In genomic region chr6:39208233-39208720, GRCh38 we compare ENCODE assay signal across 25 cellular contexts. TPM values are rescaled to one million over a fixed set of nuclear protein-coding genes. Genes with fewer than 3 reads are reported as not detected.
DNase-seq lines count a peak whose midpoint lies in the region; ATAC-seq, FAIRE-seq and TF ChIP-seq lines count a peak whose summit lies in the region.
"Had no signal": no experiment of that assay in that cellular context is flagged by ENCODE, and none has a peak within 500 bp of the region (broad histone marks: within the 10 kb centered on the region; RNA-seq: fewer than 3 reads in every experiment).

No MANE protein-coding gene starts in this region.

- peak overlapping the region; percentile 83 for H3K27ac ChIP-seq in hepatocyte
- H3K27ac ChIP-seq: thoracic aorta, VCaP had no signal

- peak overlapping the region; percentile 27 for H3K4me2 ChIP-seq in hepatocyte
- H3K4me2 ChIP-seq: SK-N-SH had no signal

- H3K4me1 Mint-ChIP-seq in progenitor cell of endocrine pancreas (ENCODE audit: low read depth), result peaks cover 57% of the 10 kb centered on the region

- H3K9me3 ChIP-seq in hepatocyte (ENCODE audit: low read depth), result no peaks in the 10 kb centered on the region
- H3K9me3 ChIP-seq: right lobe of liver, SK-N-SH, thoracic aorta had no signal

- TF ChIP-seq CTCF in D721Med (IDR thresholded peaks at IDR 0.05; ENCODE audit: insufficient read depth, missing control alignments) (no peak), hepatocyte (IDR thresholded peaks at IDR 0.05; ENCODE audit: poor library complexity) (no peak), progenitor cell of endocrine pancreas (IDR thresholded peaks at IDR 0.05; ENCODE audit: unreplicated experiment) (no peak)

- H3K79me2 ChIP-seq in hepatocyte, result peaks cover 21% of the 10 kb centered on the region

- no peak for ATAC-seq in GM21390 (IDR thresholded peaks at IDR 0.05; ENCODE audit: unreplicated experiment)
- ATAC-seq: GM12878; right lobe of liver; stimulated activated memory B cell treated with anti-CD40 and anti-IgM and Interleukin-4, amounts not matched to agents 10 μg/mL and 1 μg/mL and 100 μg/mL, for 72 hours had no signal

- H3K4me3 Mint-ChIP-seq in progenitor cell of endocrine pancreas (ENCODE audit: low read depth), result no peak overlapping the region
- H3K4me3 Mint-ChIP-seq: activated naive CD4-positive, alpha-beta T cell treated with anti-CD3 and anti-CD28 coated beads for 36 hours; CD4-positive, CD25-positive, alpha-beta regulatory T cell; stimulated activated memory B cell treated with anti-CD40 and anti-IgM and Interleukin-4, amounts not matched to agents 10 μg/mL and 1 μg/mL and 100 μg/mL, for 72 hours had no signal

- peaks cover 68% of the 10 kb centered on the region for H3K4me1 ChIP-seq in hepatocyte (ENCODE audit: insufficient read depth)

- H3K9me3 Mint-ChIP-seq in progenitor cell of endocrine pancreas (ENCODE audit: low read depth), result no peaks in the 10 kb centered on the region
- H3K9me3 Mint-ChIP-seq: activated naive CD4-positive, alpha-beta T cell treated with anti-CD3 and anti-CD28 coated beads for 36 hours; stimulated activated memory B cell treated with anti-CD40 and anti-IgM and Interleukin-4, amounts not matched to agents 10 μg/mL and 1 μg/mL and 100 μg/mL, for 72 hours had no signal

- no peaks in the 10 kb centered on the region for H3K36me3 ChIP-seq in hepatocyte (replicated peaks; ENCODE audit: insufficient read depth, low read depth)
- H3K36me3 ChIP-seq: right lobe of liver, thoracic aorta had no signal

- H4K20me1 ChIP-seq in hepatocyte (ENCODE audit: insufficient read depth, poor library complexity, severe bottlenecking), result no peaks in the 10 kb centered on the region

- peak overlapping the region; percentile 57 for H3K27ac Mint-ChIP-seq in progenitor cell of endocrine pancreas
- H3K27ac Mint-ChIP-seq: activated naive CD4-positive, alpha-beta T cell treated with anti-CD3 and anti-CD28 coated beads for 36 hours; stimulated activated memory B cell treated with anti-CD40 and anti-IgM and Interleukin-4, amounts not matched to agents 10 μg/mL and 1 μg/mL and 100 μg/mL, for 72 hours had no signal

- H2AFZ ChIP-seq in hepatocyte, result no peak overlapping the region

- no peaks in the 10 kb centered on the region for H3K27me3 ChIP-seq in hepatocyte
- H3K27me3 ChIP-seq: right lobe of liver had no signal

- FAIRE-seq in D721Med (lab: Jason Lieb, UNC), result no peak
- FAIRE-seq: GM12878 had no signal

- WGBS in hepatocyte (ENCODE audit: low lambda C conversion rate, missing lambda C conversion rate), result 58% methylated on average over 6 of the region's 6 CpGs

- no peaks in the 10 kb centered on the region for H3K9me2 ChIP-seq in hepatocyte (replicated peaks; ENCODE audit: insufficient read depth)
- H3K9me2 ChIP-seq: SK-N-SH had no signal

- no peak overlapping the region for H3K4me3 ChIP-seq in hepatocyte
- H3K4me3 ChIP-seq: GM12878, right lobe of liver, thoracic aorta had no signal

- no peaks in the 10 kb centered on the region for H3K36me3 Mint-ChIP-seq in progenitor cell of endocrine pancreas (ENCODE audit: insufficient read depth)
- H3K36me3 Mint-ChIP-seq: CD4-positive, CD25-positive, alpha-beta regulatory T cell; stimulated activated memory B cell treated with anti-CD40 and anti-IgM and Interleukin-4, amounts not matched to agents 10 μg/mL and 1 μg/mL and 100 μg/mL, for 72 hours had no signal

- DNase-seq in D721Med (ENCODE audit: insufficient read length, low spot score) (peak; percentile 78), NCI-H82 (lab: John Stamatoyannopoulos, UW) (peak; percentile 97), hepatocyte (ENCODE audit: low spot score) (no peak), progenitor cell of endocrine pancreas (ENCODE audit: low spot score, unreplicated experiment) (no peak), cerebellar cortex (ENCODE audit: low spot score) (no peak), GM19240 (ENCODE audit: insufficient read length, low spot score) (no peak), GOT3 (lab: John Stamatoyannopoulos, UW) (no peak)
- DNase-seq: activated CD4-positive, alpha-beta T cell treated with anti-CD3 and anti-CD28 coated beads, Interleukin-2, amount 50 U/mL, for 48 hours; activated naive CD4-positive, alpha-beta T cell treated with anti-CD3 and anti-CD28 coated beads for 36 hours; activated T-cell treated with anti-CD3 and anti-CD28 coated beads, Interleukin-2, amount 50 U/mL, for 1 hour; CD4-positive, CD25-positive, alpha-beta regulatory T cell; HCEC 1CT; head of caudate nucleus; KG1; NCI-H1048; NCI-H2029 treated with DMSO at 0.1 percent for 48 hours; NCI-H345; right lobe of liver; SK-N-SH had no signal

- H3K27me3 Mint-ChIP-seq in progenitor cell of endocrine pancreas, result peaks cover 4% of the 10 kb centered on the region
- H3K27me3 Mint-ChIP-seq: CD4-positive, CD25-positive, alpha-beta regulatory T cell had no signal

RNA-seq across cellular contexts. Expression of gene KCNK5, which starts 21.0 kb away (rescaled TPM):
- 11.4 and 11.6 TPM in 2 replicates for total RNA-seq in hepatocyte
- polyA plus RNA-seq in hepatocyte, result 6.6 and 10.7 TPM in 2 replicates
- 2.0 and 2.3 TPM in 2 replicates for total RNA-seq in progenitor cell of endocrine pancreas
- total RNA-seq: osteoblast had no signal
- polyA plus RNA-seq: SK-N-SH had no signal

Comparison
In these comparisons a context has a peak if more than half of its experiments do, and no peak if none do; other contexts are left out.
1. DNase-seq: peak in D721Med (single experiment) and NCI-H82 (single experiment); none in hepatocyte (single experiment), progenitor cell of endocrine pancreas (single experiment), cerebellar cortex (single experiment), GM19240 (single experiment) and GOT3 (single experiment).